In the genomic region with DNA sequence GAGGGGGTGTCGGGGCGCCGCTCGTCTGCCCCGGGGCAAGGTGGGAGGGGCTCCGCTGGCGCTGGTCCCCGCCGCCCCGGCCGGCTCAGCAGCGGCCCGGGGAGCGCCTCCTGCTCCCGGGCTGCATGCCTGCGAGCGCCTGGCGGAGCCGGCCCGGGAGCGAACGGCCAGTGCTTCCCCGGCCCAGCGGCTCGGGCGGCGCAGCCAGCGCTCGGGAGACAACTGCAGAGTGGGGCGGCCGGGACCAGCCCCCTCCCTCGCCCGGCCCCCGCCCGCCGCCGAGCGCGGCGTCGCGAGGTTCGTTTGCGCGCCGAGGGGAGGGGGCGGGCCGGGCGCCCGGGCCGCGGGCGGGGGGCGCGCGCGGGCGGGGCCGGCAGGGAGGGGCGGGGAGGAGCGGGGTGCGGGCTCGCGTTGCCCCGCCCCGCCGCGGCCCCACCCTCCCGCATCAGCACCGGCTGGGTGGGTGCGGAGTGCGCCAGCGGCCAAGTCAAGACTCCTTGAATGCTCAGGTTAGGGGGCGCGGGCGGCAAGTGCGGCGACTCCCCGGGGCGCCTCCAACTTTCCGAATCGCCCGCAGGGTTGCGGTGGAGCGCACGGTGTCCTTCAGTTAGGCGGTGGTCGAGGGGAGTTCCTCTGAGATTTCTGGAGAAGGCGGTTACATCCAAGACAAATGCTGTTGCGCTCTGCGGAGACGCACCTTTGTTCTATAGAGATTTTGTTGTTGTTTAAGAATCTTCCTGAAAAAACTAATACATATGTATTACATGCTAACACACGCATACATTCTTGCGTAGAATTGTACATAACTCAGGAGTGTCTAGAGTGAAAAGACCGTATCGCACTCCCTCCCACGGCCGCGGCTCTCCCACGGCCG, we compare ENCODE assay signal across 8 cellular contexts. TPM values are rescaled to one million over a fixed set of nuclear protein-coding genes. Genes with fewer than 3 reads are reported as not detected.
A peak's percentile ranks its signal among the peaks of the same experiment; 100 is the strongest.
DNase-seq lines count a peak whose midpoint lies in the region; ATAC-seq, FAIRE-seq and TF ChIP-seq lines count a peak whose summit lies in the region.

TSS of gene RGMA (minus strand) at position 231 of the 874 bp plus-strand sequence. CDS start 279 bp downstream, outside the sequence.

- H3K27me3 Mint-ChIP-seq in CD4-positive, alpha-beta memory T cell = peaks cover 45 to 48% of the 10 kb centered on the region in 2 donors
- peaks cover 47 to 60% of the 10 kb centered on the region in 2 donors for H3K27me3 Mint-ChIP-seq in stimulated activated naive B cell treated with anti-CD40 and anti-IgM and Interleukin-4, amounts not matched to agents 10 μg/mL and 1 μg/mL and 100 μg/mL, for 72 hours

- no peak for TF ChIP-seq CTCF in HL-60 (IDR thresholded peaks at IDR 0.05; ENCODE audit: insufficient read depth, low read length)
- no peak for TF ChIP-seq CTCF in astrocyte of the cerebellum (IDR thresholded peaks at IDR 0.05; ENCODE audit: low read depth, low read length, missing control alignments)
- TF ChIP-seq CTCF in keratinocyte (optimal IDR thresholded peaks at IDR 0.05 in 1 of 3, IDR thresholded peaks at IDR 0.05 in 1 of 3, conservative IDR thresholded peaks at IDR 0.05 in 1 of 3; ENCODE audit: extremely low read depth in 1 of 3, insufficient read depth in 2 of 3, low read length in 3 of 3) = no peak

- H3K27ac Mint-ChIP-seq in CD4-positive, alpha-beta memory T cell = peak within 1 kb of the TSS in 1 of 7 donors; percentile 65
- H3K27ac Mint-ChIP-seq in stimulated activated naive B cell treated with anti-CD40 and anti-IgM and Interleukin-4, amounts not matched to agents 10 μg/mL and 1 μg/mL and 100 μg/mL, for 72 hours = peak within 1 kb of the TSS; percentile 77

- no peak for FAIRE-seq in keratinocyte (lab: Jason Lieb, UNC)

- H3K9ac ChIP-seq in keratinocyte (ENCODE audit: control insufficient read depth, extremely low read depth, insufficient read depth, low read length) = no peak within 1 kb of the TSS

- no peaks in the 10 kb centered on the region for H3K36me3 ChIP-seq in CD4-positive, alpha-beta memory T cell (ENCODE audit: insufficient read depth, low read length)
- H3K36me3 ChIP-seq in keratinocyte (ENCODE audit: control insufficient read depth in 2 of 2, extremely low read depth in 1 of 2, insufficient read depth in 2 of 2, low read length in 2 of 2) = no peaks in the 10 kb centered on the region

- peak within 1 kb of the TSS; percentile 79 to 89 (median 85) for H3K4me3 Mint-ChIP-seq in CD4-positive, alpha-beta memory T cell
- H3K4me3 Mint-ChIP-seq in stimulated activated naive B cell treated with anti-CD40 and anti-IgM and Interleukin-4, amounts not matched to agents 10 μg/mL and 1 μg/mL and 100 μg/mL, for 72 hours = peak within 1 kb of the TSS; percentile 76 to 80

- no peaks in the 10 kb centered on the region for H3K9me1 ChIP-seq in keratinocyte (ENCODE audit: control insufficient read depth, extremely low read depth, insufficient read depth, low read length)

- no peaks in the 10 kb centered on the region for H3K36me3 Mint-ChIP-seq in CD4-positive, alpha-beta memory T cell
- no peaks in the 10 kb centered on the region for H3K36me3 Mint-ChIP-seq in stimulated activated naive B cell treated with anti-CD40 and anti-IgM and Interleukin-4, amounts not matched to agents 10 μg/mL and 1 μg/mL and 100 μg/mL, for 72 hours

- H3K4me1 ChIP-seq in CD4-positive, alpha-beta memory T cell (ENCODE audit: insufficient read depth, low read length) = peaks cover 17% of the 10 kb centered on the region
- no peaks in the 10 kb centered on the region for H3K4me1 ChIP-seq in keratinocyte (ENCODE audit: control insufficient read depth, extremely low read depth, insufficient read depth, low read length)

- POLR2A ChIA-PET in CD4-positive, alpha-beta memory T cell (lab: Charles Lee; ENCODE audit: partially characterized antibody) = interaction anchor here (1.9 kb wide), 2 partner anchors 52 to 1030 kb away, joined by 4 to 9 read pairs; no protein-coding TSS in a partner anchor

- no peaks in the 10 kb centered on the region for H3K79me2 ChIP-seq in keratinocyte (ENCODE audit: control insufficient read depth, insufficient read depth, low read length)

- H4K20me1 ChIP-seq in keratinocyte (ENCODE audit: control insufficient read depth, extremely low read depth, insufficient read depth, low read length) = no peaks in the 10 kb centered on the region

- peaks cover 6 to 16% (median 11%) of the 10 kb centered on the region in 4 donors for H3K4me1 Mint-ChIP-seq in CD4-positive, alpha-beta memory T cell
- peaks cover 10 to 29% of the 10 kb centered on the region in 2 donors for H3K4me1 Mint-ChIP-seq in stimulated activated naive B cell treated with anti-CD40 and anti-IgM and Interleukin-4, amounts not matched to agents 10 μg/mL and 1 μg/mL and 100 μg/mL, for 72 hours

- ATAC-seq in stimulated activated naive B cell treated with anti-CD40 and anti-IgM and Interleukin-4, amounts not matched to agents 10 μg/mL and 1 μg/mL and 100 μg/mL, for 72 hours (replicated peaks) = peak; percentile 31

- no peaks in the 10 kb centered on the region for H3K9me3 ChIP-seq in CD4-positive, alpha-beta memory T cell (ENCODE audit: control insufficient read depth in 1 of 2, low read length in 2 of 2)
- no peaks in the 10 kb centered on the region for H3K9me3 ChIP-seq in keratinocyte (ENCODE audit: control insufficient read depth, low read depth, low read length)

- H3K9me3 Mint-ChIP-seq in CD4-positive, alpha-beta memory T cell = no peaks in the 10 kb centered on the region
- no peaks in the 10 kb centered on the region for H3K9me3 Mint-ChIP-seq in stimulated activated naive B cell treated with anti-CD40 and anti-IgM and Interleukin-4, amounts not matched to agents 10 μg/mL and 1 μg/mL and 100 μg/mL, for 72 hours

- H3K4me2 ChIP-seq in keratinocyte (ENCODE audit: control insufficient read depth, extremely low read depth, insufficient read depth, low read depth, low read length) = peak within 1 kb of the TSS; percentile 82

- H3K27ac ChIP-seq in CD4-positive, alpha-beta memory T cell (ENCODE audit: low read depth, low read length) = no peak within 1 kb of the TSS
- H3K27ac ChIP-seq in HL-60 (replicated peaks) (no peak within 1 kb of the TSS), keratinocyte (ENCODE audit: control insufficient read depth, insufficient read depth, low read length) (no peak within 1 kb of the TSS)

- peaks cover 28% of the 10 kb centered on the region for H3K27me3 ChIP-seq in CD4-positive, alpha-beta memory T cell (ENCODE audit: insufficient read depth, low read length)
- H3K27me3 ChIP-seq in HL-60 (ENCODE audit: insufficient read depth, poor library complexity, severe bottlenecking) = peaks cover 53% of the 10 kb centered on the region
- peaks cover 55% of the 10 kb centered on the region for H3K27me3 ChIP-seq in keratinocyte (ENCODE audit: control insufficient read depth, extremely low read depth, insufficient read depth, low read length)

- no peak for DNase-seq in CD4-positive, alpha-beta memory T cell
- DNase-seq in HL-60 (ENCODE audit: low read depth in 1 of 2, low spot score in 1 of 2) (no peak), astrocyte of the cerebellum (ENCODE audit: low read depth) (no peak), keratinocyte (ENCODE audit: low read depth, low spot score) (no peak), NCI-H187 (lab: John Stamatoyannopoulos, UW) (no peak), NCI-H2029 (lab: John Stamatoyannopoulos, UW) (no peak), KG1 (lab: John Stamatoyannopoulos, UW) (no peak)
- no peak for DNase-seq in stimulated activated naive B cell treated with anti-CD40 and anti-IgM and Interleukin-4, amounts not matched to agents 10 μg/mL and 1 μg/mL and 100 μg/mL, for 72 hours

- in situ Hi-C loops in astrocyte of the cerebellum (cut with HindIII; ENCODE audit: low sequenced_read_pairs) = no loop called here

- H2AFZ ChIP-seq in keratinocyte (ENCODE audit: control insufficient read depth, low read length) = peak within 1 kb of the TSS; percentile 68

- CTCF ChIA-PET in CD4-positive, alpha-beta memory T cell (lab: Charles Lee; ENCODE audit: partially characterized antibody) = interaction anchor here (0.9 to 2.0 kb wide), 13 partner anchors 10 to 1031 kb away, joined by 3 to 22 read pairs (median 5); no protein-coding TSS in a partner anchor

- dilution Hi-C loops in keratinocyte (cut with MboI; ENCODE audit: extremely low pct_ligation_motif_present, low sequenced_read_pairs) = no loop called here

- peak within 1 kb of the TSS in 1 of 2 donors; percentile 35 for H3K4me3 ChIP-seq in CD4-positive, alpha-beta memory T cell (ENCODE audit: low read length in 2 of 2)
- H3K4me3 ChIP-seq in HL-60 (replicated peaks; ENCODE audit: insufficient read depth, low read length) = peak within 1 kb of the TSS; percentile 41
- H3K4me3 ChIP-seq in astrocyte of the cerebellum (ENCODE audit: low read depth, low read length) = peak within 1 kb of the TSS; percentile 30
- peak within 1 kb of the TSS; percentile 27 to 61 (median 49) for H3K4me3 ChIP-seq in keratinocyte (ENCODE audit: control insufficient read depth in 2 of 3, extremely low read depth in 1 of 3, insufficient read depth in 2 of 3, low read depth in 1 of 3, low read length in 3 of 3)

- intact Hi-C loops in CD4-positive, alpha-beta memory T cell (cut with micrococcal nuclease) = loop anchor here (5.0 to 10.0 kb wide), 2 partner anchors 246 to 1233 kb away; no protein-coding TSS in a partner anchor

RNA-seq across cellular contexts. Expression of gene RGMA, which starts in this region (rescaled TPM):
- total RNA-seq in CD4-positive, alpha-beta memory T cell = not detected
- polyA plus RNA-seq in CD4-positive, alpha-beta memory T cell = not detected
- polyA plus RNA-seq in keratinocyte = 0.18 to 0.32 TPM (median 0.22 TPM) in 3 replicates
- polyA plus RNA-seq in keratinocyte (2011; ENCODE audit: low read depth) = 0.24 TPM
- polyA plus RNA-seq in keratinocyte (2011; cell fraction: cytosol; rRNA removed) = 0.17 and 0.30 TPM in 2 replicates
- polyA plus RNA-seq in keratinocyte (2011; cell fraction: nucleus; rRNA removed) = 0.25 and 0.91 TPM in 2 replicates
- 0.54 and 3.3 TPM in 2 replicates for polyA plus RNA-seq in keratinocyte (2012; ENCODE audit: low replicate concordance)
- 0.13 to 1.0 TPM (median 0.83 TPM) in 3 replicates for polyA minus RNA-seq in keratinocyte
- polyA minus RNA-seq in keratinocyte (2011; cell fraction: cytosol; rRNA and poly(A)+ RNA removed) = 0.96 TPM
- 0.63 TPM in 1 of 2 replicates, not detected in the other for polyA minus RNA-seq in keratinocyte (2011; cell fraction: nucleus; rRNA and poly(A)+ RNA removed)
